Comparison of ENCODE assay signal across 7 cellular contexts in the genomic region with DNA sequence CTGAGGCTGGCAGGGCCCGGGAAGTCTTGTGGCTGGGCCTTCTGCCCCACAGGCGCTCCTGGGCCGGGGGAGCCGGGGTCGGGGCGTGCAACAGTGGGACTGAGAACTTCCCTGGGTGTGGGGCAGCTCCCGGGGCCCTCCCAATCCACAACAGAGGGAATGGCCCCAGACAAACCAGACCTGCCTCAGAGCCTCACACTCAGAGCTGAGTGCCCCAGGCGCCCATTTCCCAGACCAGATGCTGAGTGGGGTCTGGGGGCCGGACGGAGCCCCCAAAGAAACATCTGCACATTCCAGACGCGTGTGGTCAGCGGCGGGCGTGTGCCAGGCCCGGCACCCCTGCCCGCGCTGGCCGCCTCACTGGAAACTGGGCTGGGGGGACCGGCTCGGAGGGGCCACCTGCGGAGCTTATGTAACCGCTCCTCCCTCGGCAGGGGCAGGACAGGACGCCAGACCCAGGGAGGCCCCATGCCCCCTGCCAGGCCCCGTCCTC. TPM values are rescaled to one million over a fixed set of nuclear protein-coding genes. Genes with fewer than 3 reads are reported as not detected.
DNase-seq lines count a peak whose midpoint lies in the region; ATAC-seq, FAIRE-seq and TF ChIP-seq lines count a peak whose summit lies in the region.
"Not testable (repeated sequence)": the region's sequence is repeated elsewhere in the genome, so short reads cannot be mapped to it uniquely, and the experiment has no call there.

No MANE protein-coding gene starts in this region.

- H3K79me2 ChIP-seq in GM23338 (replicated peaks; ENCODE audit: insufficient read depth): peaks cover 72% of the 10 kb centered on the region

- peak; percentile 37 for DNase-seq in GM23338 (ENCODE audit: low spot score)
- DNase-seq in SJSA1 (ENCODE audit: low read depth in 1 of 2, low spot score in 2 of 2): peak in 1 of 2 experiments; percentile 7
- DNase-seq in breast epithelium (ENCODE audit: low spot score in 2 of 2): not testable (repeated sequence)
- peak; percentile 62 for DNase-seq in kidney
- peak; percentile 82 for DNase-seq in osteocyte (ENCODE audit: extremely low spot score, unreplicated experiment)

- H3K36me3 Mint-ChIP-seq in GM23338 (ENCODE audit: low read depth); osteocyte (ENCODE audit: unreplicated experiment); stimulated activated memory B cell treated with anti-CD40 and anti-IgM and Interleukin-4, amounts not matched to agents 10 μg/mL and 1 μg/mL and 100 μg/mL, for 72 hours: not testable (repeated sequence)

- H3K9me3 Mint-ChIP-seq in GM23338; osteocyte (ENCODE audit: unreplicated experiment); stimulated activated memory B cell treated with anti-CD40 and anti-IgM and Interleukin-4, amounts not matched to agents 10 μg/mL and 1 μg/mL and 100 μg/mL, for 72 hours: not testable (repeated sequence)

- not testable (repeated sequence) for H3K4me3 ChIP-seq in GM23338; SJSA1; kidney (ENCODE audit: low read length in 2 of 2)
- H3K4me3 ChIP-seq in breast epithelium (peak overlapping the region in 2 of 3 donors; percentile 32 to 59), gastroesophageal sphincter (peak overlapping the region; percentile 13 to 44)

- not testable (repeated sequence) for H4K20me1 ChIP-seq in GM23338 (replicated peaks; ENCODE audit: insufficient read depth)

- FAIRE-seq in kidney (lab: Jason Lieb, UNC): not testable (repeated sequence)

- not testable (repeated sequence) for H3K27ac Mint-ChIP-seq in GM23338; stimulated activated memory B cell treated with anti-CD40 and anti-IgM and Interleukin-4, amounts not matched to agents 10 μg/mL and 1 μg/mL and 100 μg/mL, for 72 hours
- peak overlapping the region; percentile 90 for H3K27ac Mint-ChIP-seq in osteocyte (ENCODE audit: unreplicated experiment)

- TF ChIP-seq EP300 in gastroesophageal sphincter (IDR thresholded peaks at IDR 0.05): not testable (repeated sequence)

- not testable (repeated sequence) for H3K36me3 ChIP-seq in GM23338 (ENCODE audit: insufficient read depth); SJSA1; breast epithelium; gastroesophageal sphincter; kidney (ENCODE audit: control insufficient read depth in 1 of 2, insufficient read depth in 2 of 2, low read length in 2 of 2)

- H3K4me3 Mint-ChIP-seq in GM23338; stimulated activated memory B cell treated with anti-CD40 and anti-IgM and Interleukin-4, amounts not matched to agents 10 μg/mL and 1 μg/mL and 100 μg/mL, for 72 hours: not testable (repeated sequence)
- H3K4me3 Mint-ChIP-seq in osteocyte (ENCODE audit: unreplicated experiment): peak overlapping the region; percentile 29

- not testable (repeated sequence) for H3F3A ChIP-seq in GM23338 (replicated peaks; ENCODE audit: low read depth)

- peak overlapping the region; percentile 59; the same call in 1 of the 2 replicates for H3K27ac ChIP-seq in GM23338 (ENCODE audit: low read depth)
- peak overlapping the region; percentile 83 for H3K27ac ChIP-seq in SJSA1
- H3K27ac ChIP-seq in breast epithelium: peak overlapping the region; percentile 82 to 91
- peak overlapping the region; percentile 90 to 96 (median 96) for H3K27ac ChIP-seq in gastroesophageal sphincter
- not testable (repeated sequence) for H3K27ac ChIP-seq in kidney (ENCODE audit: low read depth in 2 of 2, low read length in 2 of 2)

- H3K4me1 ChIP-seq in GM23338 (ENCODE audit: insufficient read depth) (peaks cover 10% of the 10 kb centered on the region; the same call in 1 of the 2 replicates), SJSA1 (replicated peaks) (peaks cover 12% of the 10 kb centered on the region), breast epithelium (peaks cover 4 to 18% of the 10 kb centered on the region in 2 donors), gastroesophageal sphincter (peaks cover 7 to 92% (median 71%) of the 10 kb centered on the region in 3 donors)
- not testable (repeated sequence) for H3K4me1 ChIP-seq in kidney (ENCODE audit: control insufficient read depth in 1 of 2, insufficient read depth in 1 of 2, low read depth in 1 of 2, low read length in 2 of 2)

- TF ChIP-seq CTCF in GM23338 (conservative IDR thresholded peaks at IDR 0.05; ENCODE audit: low read depth in 2 of 2); breast epithelium (IDR thresholded peaks at IDR 0.05); gastroesophageal sphincter (IDR thresholded peaks at IDR 0.05); kidney (IDR thresholded peaks at IDR 0.05; ENCODE audit: borderline replicate concordance, extremely low read depth, insufficient read depth); osteocyte (IDR thresholded peaks at IDR 0.05): not testable (repeated sequence)

- no CpG with 5 or more reads among the region's 26 CpGs for WGBS in gastroesophageal sphincter (ENCODE audit: low coverage in 1 of 2), 2 donors

- not testable (repeated sequence) for H3K9me3 ChIP-seq in SJSA1 (replicated peaks); breast epithelium; gastroesophageal sphincter; kidney (ENCODE audit: control insufficient read depth in 1 of 2, low read length in 2 of 2)

- not testable (repeated sequence) for H2AFZ ChIP-seq in GM23338

- intact Hi-C loops in breast epithelium (cut with DNase I; ENCODE audit: low total_unique reads); kidney (cut with DNase I): not testable (repeated sequence)

- H3K9me2 ChIP-seq in GM23338 (ENCODE audit: insufficient read depth): not testable (repeated sequence)

- H3K27me3 ChIP-seq in GM23338 (ENCODE audit: insufficient read depth); SJSA1 (replicated peaks); breast epithelium; gastroesophageal sphincter: not testable (repeated sequence)

- not testable (repeated sequence) for TF ChIP-seq POLR2A in breast epithelium (IDR thresholded peaks at IDR 0.05); gastroesophageal sphincter (IDR thresholded peaks at IDR 0.05)

- H3K4me2 ChIP-seq in GM23338: peak overlapping the region; percentile 70

- H3K4me1 Mint-ChIP-seq in GM23338 (peaks cover 28% of the 10 kb centered on the region), osteocyte (ENCODE audit: unreplicated experiment) (peaks cover 43% of the 10 kb centered on the region)
- H3K4me1 Mint-ChIP-seq in stimulated activated memory B cell treated with anti-CD40 and anti-IgM and Interleukin-4, amounts not matched to agents 10 μg/mL and 1 μg/mL and 100 μg/mL, for 72 hours: peaks cover 17% of the 10 kb centered on the region

- H3K9ac ChIP-seq in kidney (ENCODE audit: low read length in 2 of 2): not testable (repeated sequence)

- peak; percentile 10 for ATAC-seq in GM23338
- not testable (repeated sequence) for ATAC-seq in gastroesophageal sphincter
- peak; percentile 2 for ATAC-seq in stimulated activated memory B cell treated with anti-CD40 and anti-IgM and Interleukin-4, amounts not matched to agents 10 μg/mL and 1 μg/mL and 100 μg/mL, for 72 hours

- peaks cover 16% of the 10 kb centered on the region for H3K27me3 Mint-ChIP-seq in GM23338 (ENCODE audit: insufficient read depth, low read depth, poor library complexity)
- not testable (repeated sequence) for H3K27me3 Mint-ChIP-seq in osteocyte (ENCODE audit: unreplicated experiment); stimulated activated memory B cell treated with anti-CD40 and anti-IgM and Interleukin-4, amounts not matched to agents 10 μg/mL and 1 μg/mL and 100 μg/mL, for 72 hours

RNA-seq across cellular contexts. Expression of a gene that starts 49.6 kb away (rescaled TPM):
- total RNA-seq in GM23338 (2014; rRNA removed; shearing (Covaris generic)): 38.6 and 41.5 TPM in 2 replicates
- polyA plus RNA-seq in GM23338 (2016; fragmentation: Nextera tagmentation; extraction: Ambion mirVana): 13.8 and 15.4 TPM in 2 replicates
- 61.6 and 67.6 TPM in 2 replicates for total RNA-seq in SJSA1 (2014; rRNA removed; shearing (Covaris generic))
- 10 to 100 TPM; 37.4 to 43.8 (median 38.0) TPM for total RNA-seq in breast epithelium
- 10 to 100 TPM; 27.9 to 42.3 (median 31.1) TPM for total RNA-seq in gastroesophageal sphincter
- total RNA-seq in kidney: 24.7 TPM
- 12.3 TPM for polyA plus RNA-seq in kidney (ENCODE audit: insufficient read depth, low read depth, low replicate concordance)
- 23.8 and 24.2 TPM in 2 replicates for total RNA-seq in osteocyte
